In genomic region chr1:168227620-168228019, GRCh38 we compare ENCODE assay signal across 8 cellular contexts. TPM values are rescaled to one million over a fixed set of nuclear protein-coding genes. Genes with fewer than 3 reads are reported as not detected.
DNase-seq lines count a peak whose midpoint lies in the region; ATAC-seq and TF ChIP-seq lines count a peak whose summit lies in the region.

No MANE protein-coding gene starts in this region.

- intact Hi-C loops in ascending aorta (cut with DNase I), result loop anchor here (5.0 to 10.0 kb wide), 4 partner anchors 290 to 1140 kb away; partner anchors contain the start of genes ATP1B1, BLZF1, CREG1 and DCAF6

- H3K36me3 ChIP-seq in DOHH2 (ENCODE audit: control insufficient read depth, low read length) (peaks cover 56% of the 10 kb centered on the region), ascending aorta (peaks cover 9 to 17% of the 10 kb centered on the region in 2 donors)

- H3F3A ChIP-seq in DOHH2 (ENCODE audit: control insufficient read depth, insufficient read depth), result no peaks in the 10 kb centered on the region; the same call in 1 of the 2 replicates

- POLR2A ChIA-PET in naive thymus-derived CD8-positive, alpha-beta T cell (lab: Charles Lee), result no interaction called here

- TF ChIP-seq CTCF in DOHH2 (IDR thresholded peaks at IDR 0.05; ENCODE audit: low read depth, low read length, poor library complexity, severe bottlenecking) (no peak), ascending aorta (IDR thresholded peaks at IDR 0.05) (no peak)

- H3K27ac Mint-ChIP-seq in naive thymus-derived CD8-positive, alpha-beta T cell, result peak overlapping the region in 9 of 10 donors; percentile 3 to 95 (median 89)

- H3K9me2 ChIP-seq in DOHH2 (replicated peaks; ENCODE audit: control insufficient read depth, low read length), result no peaks in the 10 kb centered on the region

- H3K9me3 Mint-ChIP-seq in naive thymus-derived CD8-positive, alpha-beta T cell, result peaks cover 0 to 3% (median 0%) of the 10 kb centered on the region in 9 donors

- H3K79me2 ChIP-seq in DOHH2 (ENCODE audit: control insufficient read depth, low read length), result peaks cover 62% of the 10 kb centered on the region

- ATAC-seq in HG02870 (IDR thresholded peaks at IDR 0.05; ENCODE audit: unreplicated experiment), result peak; percentile 34
- no peak for ATAC-seq in naive thymus-derived CD8-positive, alpha-beta T cell
- ATAC-seq in HG02763 (IDR thresholded peaks at IDR 0.05; ENCODE audit: unreplicated experiment), result no peak
- no peak for ATAC-seq in HG03439 (IDR thresholded peaks at IDR 0.05; ENCODE audit: unreplicated experiment)

- H3K4me1 ChIP-seq in DOHH2 (ENCODE audit: control insufficient read depth, low read length), result peaks cover 38% of the 10 kb centered on the region
- H3K4me1 ChIP-seq in ascending aorta, result peaks cover 5 to 21% of the 10 kb centered on the region in 2 donors

- H3K27me3 ChIP-seq in DOHH2 (ENCODE audit: control insufficient read depth, low read length) (no peaks in the 10 kb centered on the region), ascending aorta (no peaks in the 10 kb centered on the region)

- peaks cover 0 to 24% (median 4%) of the 10 kb centered on the region in 3 donors for H3K36me3 Mint-ChIP-seq in naive thymus-derived CD8-positive, alpha-beta T cell

- no peaks in the 10 kb centered on the region for H3K9me3 ChIP-seq in DOHH2 (ENCODE audit: control insufficient read depth, insufficient read depth, low read length)
- H3K9me3 ChIP-seq in ascending aorta, result no peaks in the 10 kb centered on the region

- H3K27ac ChIP-seq in DOHH2 (ENCODE audit: low read depth, low read length), result no peak overlapping the region
- H3K27ac ChIP-seq in ascending aorta, result peak overlapping the region; percentile 92 to 98

- peaks cover 19% of the 10 kb centered on the region; the same call in 1 of the 2 replicates for H4K20me1 ChIP-seq in DOHH2 (ENCODE audit: control insufficient read depth, insufficient read depth, low read depth, low read length)

- peak overlapping the region; percentile 80 to 98 (median 95) for H3K4me3 Mint-ChIP-seq in naive thymus-derived CD8-positive, alpha-beta T cell

- peak overlapping the region; percentile 95 for H3K4me2 ChIP-seq in DOHH2 (ENCODE audit: low read length)

- DNase-seq in ascending aorta (ENCODE audit: low spot score in 2 of 2) (no peak), NCI-H446 (lab: John Stamatoyannopoulos, UW) (no peak), NCI-H2171 (lab: John Stamatoyannopoulos, UW) (no peak)
- DNase-seq in naive thymus-derived CD8-positive, alpha-beta T cell, result no peak

- H3K4me1 Mint-ChIP-seq in naive thymus-derived CD8-positive, alpha-beta T cell, result peaks cover 26 to 71% (median 65%) of the 10 kb centered on the region in 4 donors

- H3K27me3 Mint-ChIP-seq in naive thymus-derived CD8-positive, alpha-beta T cell, result peaks cover 0 to 4% (median 2%) of the 10 kb centered on the region in 5 donors

- H3K4me3 ChIP-seq in DOHH2 (ENCODE audit: low read length), result peak overlapping the region; percentile 94
- peak overlapping the region; percentile 85 to 93 for H3K4me3 ChIP-seq in ascending aorta

RNA-seq across cellular contexts. Expression of gene SFT2D2, which starts 1.8 kb away (rescaled TPM):
- 40.1 TPM for total RNA-seq in ascending aorta
- total RNA-seq in naive thymus-derived CD8-positive, alpha-beta T cell, result 10 to 100 TPM; 50.0 to 52.0 TPM
- 10 to 100 TPM; 33.4 to 48.8 (median 36.7) TPM for polyA plus RNA-seq in naive thymus-derived CD8-positive, alpha-beta T cell

RNA-seq across cellular contexts. Expression of gene TIPRL, which starts 48.9 kb away (rescaled TPM):
- 2.7 TPM for total RNA-seq in ascending aorta
- total RNA-seq in naive thymus-derived CD8-positive, alpha-beta T cell, result 10 to 100 TPM; 23.4 to 29.3 TPM
- polyA plus RNA-seq in naive thymus-derived CD8-positive, alpha-beta T cell, result 10 to 100 TPM; 28.9 to 34.9 (median 30.8) TPM

RNA-seq across cellular contexts. Expression of gene TBX19, which starts 53.1 kb away (rescaled TPM):
- total RNA-seq in ascending aorta, result 0.64 TPM
- total RNA-seq in naive thymus-derived CD8-positive, alpha-beta T cell, result 1 to 10 TPM; 3.1 to 3.6 TPM
- polyA plus RNA-seq in naive thymus-derived CD8-positive, alpha-beta T cell, result 1 to 10 TPM; 1.2 to 3.1 (median 2.2) TPM
